ENCODE assay signal across 8 cellular contexts in genomic region chr6:18595774-18596528, GRCh38.
DNase-seq lines count a peak whose midpoint lies in the region; ATAC-seq and FAIRE-seq lines count a peak whose summit lies in the region.

No MANE protein-coding gene starts in this region.

- FAIRE-seq in G401.6 (lab: Jason Lieb, UNC) = peak; percentile 3

- DNase-seq in Jurkat, Clone E6-1 (ENCODE audit: low read depth, low spot score) = peak; percentile 46
- DNase-seq in OCI-M1 (lab: John Stamatoyannopoulos, UW) = peak; percentile 83
- DNase-seq in amniotic epithelial cell (ENCODE audit: low read depth) = peak; percentile 50
- no peak for DNase-seq in left ventricle myocardium superior
- DNase-seq in putamen (ENCODE audit: low spot score) = peak; percentile 75

- H3K4me3 ChIP-seq in Jurkat, Clone E6-1 (ENCODE audit: low read length) = no peak overlapping the region

- intact Hi-C loops in left ventricle myocardium superior (cut with micrococcal nuclease) = loop anchor here (10.0 kb wide), 2 partner anchors 619 to 1459 kb away; no protein-coding TSS in a partner anchor

- ATAC-seq in GM21576 (IDR thresholded peaks at IDR 0.05; ENCODE audit: unreplicated experiment) = peak; percentile 75
- peak; percentile 77 for ATAC-seq in left ventricle myocardium superior
- ATAC-seq in HG03432 (IDR thresholded peaks at IDR 0.05; ENCODE audit: unreplicated experiment) = no peak
